In the genomic region with DNA sequence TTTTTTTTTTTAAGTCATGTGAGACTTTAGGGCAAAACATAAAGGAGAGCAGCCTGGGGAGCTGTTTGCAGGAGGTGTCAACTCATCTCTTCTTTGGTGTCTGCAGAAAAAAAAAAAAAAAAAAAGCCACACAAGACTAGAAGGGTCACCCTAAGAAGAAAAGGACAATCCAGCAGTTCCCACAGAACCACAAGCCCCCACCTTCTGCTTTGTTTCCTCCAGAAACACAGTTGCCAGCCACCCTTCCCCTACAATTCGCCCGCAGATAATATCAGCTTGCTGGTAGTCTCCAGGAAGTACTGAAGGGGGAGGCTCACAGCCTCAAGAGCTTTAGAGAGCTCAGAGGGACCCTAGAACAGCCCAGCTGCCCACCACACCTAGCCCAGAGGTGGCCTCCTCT, we compare ENCODE assay signal across 11 cellular contexts. TPM values are rescaled to one million over a fixed set of nuclear protein-coding genes. Genes with fewer than 3 reads are reported as not detected.
DNase-seq lines count a peak whose midpoint lies in the region; ATAC-seq, FAIRE-seq and TF ChIP-seq lines count a peak whose summit lies in the region.
"Had no signal": no experiment of that assay in that cellular context is flagged by ENCODE, and none has a peak within 500 bp of the region (broad histone marks: within the 10 kb centered on the region; RNA-seq: fewer than 3 reads in every experiment).

No MANE protein-coding gene starts in this region.

- peak; percentile 57 for FAIRE-seq in K562 (lab: Jason Lieb, UNC)

- peak overlapping the region; percentile 69 for H3K4me3 Mint-ChIP-seq in stimulated activated naive CD8-positive, alpha-beta T cell treated with anti-CD3 and anti-CD28 coated beads, Interleukin-15, Interleukin-2, amounts not matched to agents 100 ng/mL and 50 ng/mL, for 24 hours

- peak; percentile 37 to 47 for ATAC-seq in activated CD4-positive, CD25-positive, alpha-beta regulatory T cell treated with anti-CD3 and anti-CD28 coated beads, Interleukin-2, amount 50 U/mL, for 24 hours
- ATAC-seq in K562 (peak; percentile 70), HG03520 (IDR thresholded peaks at IDR 0.05; ENCODE audit: unreplicated experiment) (no peak)

- peak overlapping the region; percentile 88 for H3K27ac Mint-ChIP-seq in stimulated activated naive CD8-positive, alpha-beta T cell treated with anti-CD3 and anti-CD28 coated beads, Interleukin-15, Interleukin-2, amounts not matched to agents 100 ng/mL and 50 ng/mL, for 24 hours

- no peaks in the 10 kb centered on the region for H3K79me2 ChIP-seq in K562 (ENCODE audit: control insufficient read depth, insufficient read depth, low read length)

- H3K36me3 Mint-ChIP-seq in stimulated activated naive CD8-positive, alpha-beta T cell treated with anti-CD3 and anti-CD28 coated beads, Interleukin-15, Interleukin-2, amounts not matched to agents 100 ng/mL and 50 ng/mL, for 24 hours (ENCODE audit: low read depth), result peaks cover 6% of the 10 kb centered on the region

- peak overlapping the region in 1 of 2 experiments; percentile 75; a peak in 2 of 4 replicates for H3K9ac ChIP-seq in K562 (ENCODE audit: insufficient read depth in 1 of 2, low read depth in 2 of 2, low read length in 2 of 2)

- intact Hi-C loops in K562 (cut with micrococcal nuclease), result no loop called here

- POLR2A ChIA-PET in K562 (lab: Yijun Ruan, JAX), result interaction anchor here (0.6 to 1.2 kb wide), 6 partner anchors 8 to 112 kb away, joined by 3 to 4 read pairs (median 3); no protein-coding TSS in a partner anchor

- no peaks in the 10 kb centered on the region for H3K27me3 Mint-ChIP-seq in stimulated activated naive CD8-positive, alpha-beta T cell treated with anti-CD3 and anti-CD28 coated beads, Interleukin-15, Interleukin-2, amounts not matched to agents 100 ng/mL and 50 ng/mL, for 24 hours

- TF ChIP-seq CTCF in NB4 (IDR thresholded peaks at IDR 0.05; ENCODE audit: low read depth, low read length) (no peak), K562 (IDR thresholded peaks at IDR 0.05 in 2 of 3, conservative IDR thresholded peaks at IDR 0.05 in 1 of 3; ENCODE audit: insufficient read depth in 2 of 3, low read depth in 1 of 3, low read length in 3 of 3) (no peak)

- peak overlapping the region; percentile 63; the same call in 2 of the 3 replicates for H3K27ac ChIP-seq in K562 (ENCODE audit: extremely low read depth, low read depth, low read length)
- H3K27ac ChIP-seq: 22Rv1, gastrocnemius medialis, prostate gland had no signal

- no peaks in the 10 kb centered on the region for H3K9me3 Mint-ChIP-seq in stimulated activated naive CD8-positive, alpha-beta T cell treated with anti-CD3 and anti-CD28 coated beads, Interleukin-15, Interleukin-2, amounts not matched to agents 100 ng/mL and 50 ng/mL, for 24 hours

- H3K9me3 ChIP-seq in K562 (replicated peaks; ENCODE audit: control insufficient read depth, insufficient read depth, low read depth, low read length), result no peaks in the 10 kb centered on the region
- H3K9me3 ChIP-seq: gastrocnemius medialis, prostate gland had no signal

- peaks cover 53% of the 10 kb centered on the region for H3K4me1 Mint-ChIP-seq in stimulated activated naive CD8-positive, alpha-beta T cell treated with anti-CD3 and anti-CD28 coated beads, Interleukin-15, Interleukin-2, amounts not matched to agents 100 ng/mL and 50 ng/mL, for 24 hours (ENCODE audit: low read depth)

- TF ChIP-seq POLR2A in NB4 (IDR thresholded peaks at IDR 0.05; ENCODE audit: extremely low read depth, insufficient read length) (no peak), K562 (conservative IDR thresholded peaks at IDR 0.05) (no peak)

- WGBS in K562 (ENCODE audit: insufficient coverage, low coverage, missing lambda C conversion rate), result 17% methylated on average over 2 of the region's 2 CpGs

- H3K27me3 ChIP-seq in K562 (ENCODE audit: control insufficient read depth in 2 of 2, insufficient read depth in 2 of 2, low read length in 2 of 2), result no peaks in the 10 kb centered on the region
- H3K27me3 ChIP-seq: gastrocnemius medialis had no signal

- BruUV-seq in K562 (replicated peaks; lab: Mats Ljungman, UMichigan), result no TSS peak

- no peak overlapping the region for H3K4me2 ChIP-seq in K562 (ENCODE audit: insufficient read depth, low read length)

- in situ Hi-C loops in K562 (cut with MboI), result no loop called here

- peaks cover 35% of the 10 kb centered on the region; the same call in 1 of the 3 replicates for H3K36me3 ChIP-seq in K562 (ENCODE audit: control insufficient read depth, insufficient read depth, low read length)

- no peak for TF ChIP-seq RAD21 in K562 (CRISPR knock-in tag; conservative IDR thresholded peaks at IDR 0.05 in 1 of 2, IDR thresholded peaks at IDR 0.05 in 1 of 2)

- DNase-seq in activated CD4-positive, CD25-positive, alpha-beta regulatory T cell (lab: John Stamatoyannopoulos, UW), result no peak
- DNase-seq in NB4 (ENCODE audit: low read depth) (peak; percentile 87), K562 (ENCODE audit: extremely low read depth in 1 of 4, low spot score in 3 of 4) (peak in 2 of 4 experiments; percentile 53 to 55), DMS 273 treated with DMSO at 0.1 percent for 48 hours (lab: John Stamatoyannopoulos, UW) (no peak), amygdala (lab: John Stamatoyannopoulos, UW) (no peak)

- TF ChIP-seq EP300 in K562 (IDR thresholded peaks at IDR 0.05; ENCODE audit: low read length), result no peak

- peak overlapping the region; percentile 28 for H3K4me3 ChIP-seq in NB4 (ENCODE audit: low read depth, low read length)
- H3K4me3 ChIP-seq in K562, result no peak overlapping the region
- H3K4me3 ChIP-seq: gastrocnemius medialis, prostate gland had no signal

- H3K9me1 ChIP-seq in K562 (ENCODE audit: control insufficient read depth, insufficient read depth, low read length), result no peaks in the 10 kb centered on the region

- no peaks in the 10 kb centered on the region for H4K20me1 ChIP-seq in K562 (replicated peaks; ENCODE audit: control insufficient read depth, insufficient read depth, low read length)

- no peak overlapping the region for H2AFZ ChIP-seq in K562 (ENCODE audit: low read depth, low read length)

- CTCF ChIA-PET in K562 (lab: Yijun Ruan, JAX; ENCODE audit: low intra/inter-chr PET ratio), result no interaction called here

- peaks cover 6 to 51% of the 10 kb centered on the region in 2 experiments; a peak in 4 of 5 replicates for H3K4me1 ChIP-seq in K562 (replicated peaks in 1 of 2; ENCODE audit: control insufficient read depth in 2 of 2, insufficient read depth in 2 of 2, low read length in 2 of 2)
- H3K4me1 ChIP-seq: prostate gland had no signal

TF ChIP-seq in K562, 482 proteins besides CTCF, POLR2A, EP300 and RAD21 (continues in another document):
- TF ChIP-seq ESRRA (IDR thresholded peaks at IDR 0.05; ENCODE audit: borderline replicate concordance, low read depth) (peak; percentile 58), MAZ (CRISPR knock-in tag; conservative IDR thresholded peaks at IDR 0.05 in 1 of 2, IDR thresholded peaks at IDR 0.05 in 1 of 2) (0 out of 4 replicates have a peak, but pooled peaks of 1 of the 2 experiments have one; percentile 25), ZNF384 (IDR thresholded peaks at IDR 0.05; ENCODE audit: low read depth, low read length) (0 out of 2 replicates have a peak, but pooled peaks have one; percentile 4), SMARCE1 (IDR thresholded peaks at IDR 0.05) (0 out of 2 replicates have a peak, but pooled peaks have one; percentile 21)

RNA-seq across cellular contexts. Expression of gene ZBTB7A, which starts 22.3 kb away (rescaled TPM):
- total RNA-seq in K562 (2011; cell fraction: chromatin; rRNA removed; ENCODE audit: low replicate concordance), result 5.4 and 20.2 TPM in 2 replicates
- 10.5 and 12.0 TPM in 2 replicates for total RNA-seq in K562 (2011; cell fraction: nucleolus; rRNA removed)
- 5.3 and 7.3 TPM in 2 replicates for total RNA-seq in K562 (2011; cell fraction: nucleoplasm; rRNA removed)
- total RNA-seq in K562 (2014; rRNA removed) (10.2 and 13.8 TPM in 2 replicates), K562 (2014; rRNA removed; fragmentation: Illumina TruSeq; extraction: Trizol) (1.6 and 1.8 TPM in 2 replicates), K562 (2015; rRNA removed; fragmentation: Illumina TruSeq; extraction: Trizol) (4.6 and 4.8 TPM in 2 replicates), K562 (2021) (32.7 and 34.0 TPM in 2 replicates)
- polyA plus RNA-seq in K562 (2011; rRNA removed) (2.0 and 2.4 TPM in 2 replicates), K562 (2014; fragmentation: Illumina TruSeq; extraction: Trizol) (6.3 and 8.3 TPM in 2 replicates), K562 (2014; fragmentation: Nextera tagmentation; extraction: Ambion mirVana) (under 1 TPM; 0.11 to 0.27 TPM), K562 (2014; rRNA removed) (10.8 and 11.6 TPM in 2 replicates)
- polyA plus RNA-seq in K562 (2011; cell fraction: cytosol; rRNA removed), result 2.8 and 11.2 TPM in 2 replicates
- polyA plus RNA-seq in K562 (2011; cell fraction: nucleus; rRNA removed), result 7.4 and 18.4 TPM in 2 replicates
- 8.9 and 10.8 TPM in 2 replicates for polyA plus RNA-seq in K562 (2012)
- polyA minus RNA-seq in K562 (2011; rRNA and poly(A)+ RNA removed), result 1.3 and 1.7 TPM in 2 replicates
- polyA minus RNA-seq in K562 (2011; cell fraction: cytosol; rRNA and poly(A)+ RNA removed), result 14.2 and 20.6 TPM in 2 replicates
- polyA minus RNA-seq in K562 (2011; cell fraction: nucleus; rRNA and poly(A)+ RNA removed), result 5.4 and 5.8 TPM in 2 replicates

RNA-seq across cellular contexts. Expression of gene MAP2K2, which starts 34.9 kb away (rescaled TPM):
- total RNA-seq in K562 (2011; cell fraction: chromatin; rRNA removed; ENCODE audit: low replicate concordance), result 38.8 and 113 TPM in 2 replicates
- 81.4 and 92.0 TPM in 2 replicates for total RNA-seq in K562 (2011; cell fraction: nucleolus; rRNA removed)
- 58.5 and 81.8 TPM in 2 replicates for total RNA-seq in K562 (2011; cell fraction: nucleoplasm; rRNA removed)
- total RNA-seq in K562 (2014; rRNA removed) (140 and 200 TPM in 2 replicates), K562 (2014; rRNA removed; fragmentation: Illumina TruSeq; extraction: Trizol) (58.3 and 60.9 TPM in 2 replicates), K562 (2015; rRNA removed; fragmentation: Illumina TruSeq; extraction: Trizol) (72.6 and 78.0 TPM in 2 replicates), K562 (2021) (150 and 151 TPM in 2 replicates)
- polyA plus RNA-seq in K562 (2011; rRNA removed) (40.4 and 41.5 TPM in 2 replicates), K562 (2014; fragmentation: Illumina TruSeq; extraction: Trizol) (41.1 and 84.5 TPM in 2 replicates), K562 (2014; fragmentation: Nextera tagmentation; extraction: Ambion mirVana) (1 to 10 TPM; 1.0 to 5.0 TPM), K562 (2014; rRNA removed) (90.7 and 97.4 TPM in 2 replicates)
- polyA plus RNA-seq in K562 (2011; cell fraction: cytosol; rRNA removed), result 60.4 and 128 TPM in 2 replicates
- polyA plus RNA-seq in K562 (2011; cell fraction: nucleus; rRNA removed), result 70.1 and 145 TPM in 2 replicates
- 110 and 220 TPM in 2 replicates for polyA plus RNA-seq in K562 (2012)
- polyA minus RNA-seq in K562 (2011; rRNA and poly(A)+ RNA removed), result 14.2 and 24.8 TPM in 2 replicates
- polyA minus RNA-seq in K562 (2011; cell fraction: cytosol; rRNA and poly(A)+ RNA removed), result 63.5 and 95.7 TPM in 2 replicates
- polyA minus RNA-seq in K562 (2011; cell fraction: nucleus; rRNA and poly(A)+ RNA removed), result 31.5 and 34.3 TPM in 2 replicates
